Comparison of ENCODE assay signal across 8 cellular contexts in genomic region chr14:73238262-73238852, GRCh38. TPM values are rescaled to one million over a fixed set of nuclear protein-coding genes. Genes with fewer than 3 reads are reported as not detected.
A peak's percentile ranks its signal among the peaks of the same experiment; 100 is the strongest.
DNase-seq lines count a peak whose midpoint lies in the region; ATAC-seq and TF ChIP-seq lines count a peak whose summit lies in the region.

No MANE protein-coding gene starts in this region.

- peaks cover 74 to 83% (median 78%) of the 10 kb centered on the region in 10 experiments for H3K4me1 ChIP-seq in BLaER1 treated with 17β-estradiol and CSF1 and Interleukin-3, amounts not matched to agents 10 nM and 100 nM
- H3K4me1 ChIP-seq in HUES6 (ENCODE audit: control insufficient read depth, insufficient read depth, low read length) (peaks cover 54% of the 10 kb centered on the region), stomach (peaks cover 29 to 79% (median 61%) of the 10 kb centered on the region in 4 donors)

- no peaks in the 10 kb centered on the region for H3K36me3 ChIP-seq in BLaER1 treated with 17β-estradiol and CSF1 and Interleukin-3, amounts not matched to agents 10 nM and 100 nM
- no peaks in the 10 kb centered on the region for H3K36me3 ChIP-seq in HUES6 (ENCODE audit: control insufficient read depth, insufficient read depth, low read length)
- no peaks in the 10 kb centered on the region for H3K36me3 ChIP-seq in stomach

- DNase-seq in islet precursor cell (peak; percentile 68), stomach (no peak), NCI-H524 treated with DMSO at 0.1 percent for 48 hours (lab: John Stamatoyannopoulos, UW) (no peak)

- H3K4me2 ChIP-seq in BLaER1 treated with 17β-estradiol and CSF1 and Interleukin-3, amounts not matched to agents 10 nM and 100 nM, result peak overlapping the region; percentile 72 to 98 (median 92)

- TF ChIP-seq EP300 in stomach (IDR thresholded peaks at IDR 0.05), result no peak

- ATAC-seq in HG03108 (IDR thresholded peaks at IDR 0.05; ENCODE audit: unreplicated experiment), result no peak
- no peak for ATAC-seq in GM18868 (IDR thresholded peaks at IDR 0.05; ENCODE audit: unreplicated experiment)

- peaks cover 0 to 59% (median 44%) of the 10 kb centered on the region in 11 experiments; a peak in 18 of 22 replicates for H4K20me1 ChIP-seq in BLaER1 treated with 17β-estradiol and CSF1 and Interleukin-3, amounts not matched to agents 10 nM and 100 nM

- no peak for TF ChIP-seq CTCF in stomach (IDR thresholded peaks at IDR 0.05)

- WGBS in stomach, 5 donors, result 10 to 20% (median 13%) methylated on average over 23 to 25 of the region's 25 CpGs

- H3K27me3 ChIP-seq in BLaER1 treated with 17β-estradiol and CSF1 and Interleukin-3, amounts not matched to agents 10 nM and 100 nM, result peaks cover 74 to 98% (median 91%) of the 10 kb centered on the region in 11 experiments
- peaks cover 89% of the 10 kb centered on the region for H3K27me3 ChIP-seq in HUES6 (ENCODE audit: control insufficient read depth, insufficient read depth, low read length)
- peaks cover 0 to 81% (median 34%) of the 10 kb centered on the region in 3 donors for H3K27me3 ChIP-seq in stomach

- intact Hi-C loops in stomach (cut with DNase I; ENCODE audit: low total_unique reads), result no loop called here

- peak overlapping the region in 3 of 11 experiments; percentile 33 to 58 (median 54); a peak in 4 of 22 replicates for H3K9ac ChIP-seq in BLaER1 treated with 17β-estradiol and CSF1 and Interleukin-3, amounts not matched to agents 10 nM and 100 nM
- H3K9ac ChIP-seq in HUES6 (ENCODE audit: low read length), result peak overlapping the region; percentile 29

- no peak for TF ChIP-seq POLR2A in stomach (IDR thresholded peaks at IDR 0.05)

- H3K9me3 ChIP-seq in BLaER1 treated with 17β-estradiol and CSF1 and Interleukin-3, amounts not matched to agents 10 nM and 100 nM (replicated peaks in 1 of 11), result no peaks in the 10 kb centered on the region
- H3K9me3 ChIP-seq in HUES6 (ENCODE audit: control insufficient read depth, insufficient read depth, low read depth, low read length) (no peaks in the 10 kb centered on the region), stomach (no peaks in the 10 kb centered on the region)

- H3K4me3 ChIP-seq in BLaER1 treated with 17β-estradiol and CSF1 and Interleukin-3, amounts not matched to agents 10 nM and 100 nM, result peak overlapping the region; percentile 32 to 67 (median 50); a peak in 17 of 20 replicates
- H3K4me3 ChIP-seq in HUES6 (ENCODE audit: low read depth, low read length), result peak overlapping the region; percentile 56
- H3K4me3 ChIP-seq in stomach, result peak overlapping the region; percentile 56 to 72 (median 62)

- no peak overlapping the region for H3K27ac ChIP-seq in BLaER1 treated with 17β-estradiol and CSF1 and Interleukin-3, amounts not matched to agents 10 nM and 100 nM
- H3K27ac ChIP-seq in HUES6 (ENCODE audit: low read depth, low read length), result no peak overlapping the region
- H3K27ac ChIP-seq in angular gyrus (ENCODE audit: low read depth, low read length), result peak overlapping the region; percentile 15
- peak overlapping the region in 4 of 5 donors; percentile 57 to 78 (median 72) for H3K27ac ChIP-seq in stomach

RNA-seq across cellular contexts. Expression of gene PAPLN, which starts 1.1 kb away (rescaled TPM):
- total RNA-seq in stomach, result 10 to 100 TPM in 3 of 5 donors, 1 to 10 TPM in 2; 7.7 to 53.1 (median 18.0) TPM
- 1 to 10 TPM; 1.1 to 5.4 (median 2.6) TPM for polyA plus RNA-seq in stomach

Comparison
In these comparisons a context has a peak if more than half of its experiments do, and no peak if none do; other contexts are left out.
1. H3K27ac ChIP-seq: peak in angular gyrus (single experiment) and stomach (4 of 5); none in BLaER1 treated with 17β-estradiol and CSF1 and Interleukin-3, amounts not matched to agents 10 nM and 100 nM (0 of 11) and HUES6 (single experiment).
2. Peak in every context shown above with its lines, with median percentiles within 50 percentile points of each other: H3K4me3 ChIP-seq.